Comparison of ENCODE assay signal across 9 cellular contexts in the genomic region with DNA sequence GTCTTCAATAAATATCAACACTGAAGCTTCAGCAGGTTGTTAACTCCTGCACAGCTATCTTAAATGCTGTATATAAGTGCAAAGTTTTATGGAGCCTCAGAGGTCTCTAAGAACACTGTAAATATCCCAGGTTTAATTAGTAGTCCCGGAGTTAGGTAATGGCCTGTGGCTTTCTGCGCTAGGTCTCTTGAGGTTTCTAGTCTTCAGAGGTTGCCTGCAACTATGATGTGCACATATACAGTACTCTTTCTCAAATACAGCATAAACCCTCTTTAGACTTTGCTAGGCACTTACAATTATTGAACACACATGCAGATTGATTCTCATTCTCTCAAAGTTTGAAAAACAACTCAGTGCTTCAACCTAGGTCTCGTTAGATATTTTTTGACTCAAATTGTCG. TPM values are rescaled to one million over a fixed set of nuclear protein-coding genes. Genes with fewer than 3 reads are reported as not detected.
DNase-seq lines count a peak whose midpoint lies in the region; ATAC-seq, FAIRE-seq and TF ChIP-seq lines count a peak whose summit lies in the region.
"Had no signal": no experiment of that assay in that cellular context is flagged by ENCODE, and none has a peak within 500 bp of the region (broad histone marks: within the 10 kb centered on the region; RNA-seq: fewer than 3 reads in every experiment).

No MANE protein-coding gene starts in this region.

- no peaks in the 10 kb centered on the region for H3K9me2 ChIP-seq in Karpas-422 (replicated peaks; ENCODE audit: insufficient read depth, low read length)

- ATAC-seq in naive thymus-derived CD8-positive, alpha-beta T cell, result no peak

- H3K27ac ChIP-seq in C4-2B (peak overlapping the region; percentile 92), Karpas-422 (ENCODE audit: low read length) (peak overlapping the region; percentile 97), breast epithelium (peak overlapping the region; percentile 95 to 98)

- H2AFZ ChIP-seq in Karpas-422 (ENCODE audit: low read length), result no peak overlapping the region

- peaks cover 0 to 7% (median 0%) of the 10 kb centered on the region in 3 donors for H3K36me3 Mint-ChIP-seq in naive thymus-derived CD8-positive, alpha-beta T cell

- TF ChIP-seq POLR2A in breast epithelium (IDR thresholded peaks at IDR 0.05), result no peak

- intact Hi-C loops in breast epithelium (cut with DNase I; ENCODE audit: low total_unique reads), result no loop called here

- H3K27me3 Mint-ChIP-seq in naive thymus-derived CD8-positive, alpha-beta T cell, result peaks cover 0 to 3% (median 0%) of the 10 kb centered on the region in 5 donors

- TF ChIP-seq CTCF in C4-2B (conservative IDR thresholded peaks at IDR 0.05) (no peak), breast epithelium (IDR thresholded peaks at IDR 0.05) (no peak)

- peak overlapping the region; percentile 93 for H3K4me2 ChIP-seq in Karpas-422 (ENCODE audit: low read depth, low read length, poor library complexity, severe bottlenecking)

- H3K4me3 ChIP-seq in Karpas-422 (ENCODE audit: low read length), result peak overlapping the region; percentile 69
- H3K4me3 ChIP-seq in breast epithelium, result peak overlapping the region; percentile 72 to 91 (median 73)

- peaks cover 23 to 47% (median 29%) of the 10 kb centered on the region in 4 donors for H3K4me1 Mint-ChIP-seq in naive thymus-derived CD8-positive, alpha-beta T cell

- H3K79me2 ChIP-seq in Karpas-422 (ENCODE audit: low read length), result peaks cover 20% of the 10 kb centered on the region

- H3K36me3 ChIP-seq in Karpas-422 (ENCODE audit: insufficient read depth, low read length), result peaks cover 17% of the 10 kb centered on the region
- H3K36me3 ChIP-seq in breast epithelium, result no peaks in the 10 kb centered on the region

- DNase-seq in Karpas-422 (peak; percentile 56), breast epithelium (ENCODE audit: low spot score in 2 of 2) (no peak), ecto neural progenitor cell (ENCODE audit: low spot score) (no peak), GM19239 (ENCODE audit: insufficient read length, low spot score) (no peak), NCI-H1105 (lab: John Stamatoyannopoulos, UW) (no peak)
- no peak for DNase-seq in naive thymus-derived CD8-positive, alpha-beta T cell
- no peak for DNase-seq in stimulated activated CD4-positive, alpha-beta T cell treated with anti-CD3 and anti-CD28 coated beads, Interleukin-15, amount 100 ng/mL, for 24 hours

- H3K9me3 ChIP-seq in Karpas-422 (ENCODE audit: low read length), result no peaks in the 10 kb centered on the region
- no peaks in the 10 kb centered on the region for H3K9me3 ChIP-seq in breast epithelium

- H3K27me3 ChIP-seq in Karpas-422 (ENCODE audit: low read length) (no peaks in the 10 kb centered on the region), breast epithelium (no peaks in the 10 kb centered on the region)

- POLR2A ChIA-PET in naive thymus-derived CD8-positive, alpha-beta T cell (lab: Charles Lee), result interaction anchor here (0.6 to 5.9 kb wide), 13 partner anchors 9 to 722 kb away, joined by 3 to 163 read pairs (median 12); a partner anchor contains a TSS

- no peaks in the 10 kb centered on the region for H3K9me3 Mint-ChIP-seq in naive thymus-derived CD8-positive, alpha-beta T cell

- no peak for FAIRE-seq in GM19239 (lab: Jason Lieb, UNC)
- FAIRE-seq: islet of Langerhans had no signal

- H3K4me3 Mint-ChIP-seq in naive thymus-derived CD8-positive, alpha-beta T cell, result peak overlapping the region; percentile 93 to 100 (median 98)

- H3K27ac Mint-ChIP-seq in naive thymus-derived CD8-positive, alpha-beta T cell, result peak overlapping the region; percentile 94 to 99 (median 98)

- no peaks in the 10 kb centered on the region for H4K20me1 ChIP-seq in Karpas-422 (ENCODE audit: insufficient read depth, low read depth, low read length)

- peaks cover 19% of the 10 kb centered on the region for H3K4me1 ChIP-seq in Karpas-422 (ENCODE audit: low read length)
- H3K4me1 ChIP-seq in breast epithelium, result peaks cover 0 to 12% of the 10 kb centered on the region in 2 donors

- peak overlapping the region; percentile 96 for H3K9ac ChIP-seq in Karpas-422 (ENCODE audit: low read length)

RNA-seq across cellular contexts. Expression of a gene that starts 2.3 kb away (rescaled TPM):
- total RNA-seq in Karpas-422 (2014; rRNA removed; shearing (Covaris generic); ENCODE audit: low replicate concordance), result 1.1 and 2.0 TPM in 2 replicates
- total RNA-seq in breast epithelium, result 1 to 10 TPM in 1 of 3 donors, under 1 TPM in 2; 0.44 to 1.1 (median 0.66) TPM
- total RNA-seq in naive thymus-derived CD8-positive, alpha-beta T cell, result 1 to 10 TPM; 1.4 to 1.7 TPM
- under 1 TPM; 0.08 to 0.47 (median 0.19) TPM for polyA plus RNA-seq in naive thymus-derived CD8-positive, alpha-beta T cell

RNA-seq across cellular contexts. Expression of a gene that starts 2.4 kb away (rescaled TPM):
- total RNA-seq in Karpas-422 (2014; rRNA removed; shearing (Covaris generic); ENCODE audit: low replicate concordance), result 161 and 281 TPM in 2 replicates
- total RNA-seq in breast epithelium, result 100 to 1,000 TPM; 178 to 366 (median 186) TPM
- total RNA-seq in naive thymus-derived CD8-positive, alpha-beta T cell, result 10 to 100 TPM; 83.3 to 90.0 TPM
- 10 to 100 TPM; 29.4 to 37.7 (median 30.4) TPM for polyA plus RNA-seq in naive thymus-derived CD8-positive, alpha-beta T cell

RNA-seq across cellular contexts. Expression of a gene that starts 43.0 kb away (rescaled TPM):
- total RNA-seq in Karpas-422 (2014; rRNA removed; shearing (Covaris generic); ENCODE audit: low replicate concordance), result 21.8 and 41.6 TPM in 2 replicates
- 10 to 100 TPM; 40.6 to 49.6 (median 41.0) TPM for total RNA-seq in breast epithelium
- 10 to 100 TPM; 53.3 to 59.7 TPM for total RNA-seq in naive thymus-derived CD8-positive, alpha-beta T cell
- polyA plus RNA-seq in naive thymus-derived CD8-positive, alpha-beta T cell, result 10 to 100 TPM; 32.4 to 39.0 (median 35.9) TPM
